ENCODE assay signal across 14 cellular contexts in the genomic region with DNA sequence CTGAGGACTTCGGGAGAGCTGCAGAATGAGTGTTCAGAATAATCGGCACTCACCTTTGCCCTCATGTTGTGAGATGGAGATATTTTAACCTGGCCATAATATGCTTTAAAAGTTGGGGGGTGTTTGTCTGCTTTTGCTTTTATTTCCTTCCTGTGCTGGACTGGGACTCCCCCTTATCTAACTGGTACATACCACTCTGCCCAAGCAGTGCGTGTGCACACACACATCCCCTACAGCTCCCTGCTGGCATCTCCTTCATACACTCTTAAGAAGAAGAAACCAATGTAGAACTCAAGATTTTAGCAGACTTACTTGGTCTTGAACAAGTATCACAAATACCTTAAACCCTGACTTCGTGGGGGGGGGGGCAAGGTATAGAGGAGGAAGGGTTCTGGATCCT.
DNase-seq lines count a peak whose midpoint lies in the region; ATAC-seq and TF ChIP-seq lines count a peak whose summit lies in the region.
"Had no signal": no experiment of that assay in that cellular context is flagged by ENCODE, and none has a peak within 500 bp of the region (broad histone marks: within the 10 kb centered on the region; RNA-seq: fewer than 3 reads in every experiment).

No MANE protein-coding gene starts in this region.

- peak overlapping the region; percentile 79 for H3K27ac ChIP-seq in ACC112 (ENCODE audit: low read depth, low read length)
- H3K27ac ChIP-seq in psoas muscle: peak overlapping the region; percentile 95
- H3K27ac ChIP-seq: parathyroid adenoma had no signal

- H3K79me2 ChIP-seq in ACC112 (ENCODE audit: control insufficient read depth, insufficient read depth, low read length, unreplicated experiment): peaks cover 16% of the 10 kb centered on the region
- H3K79me2 ChIP-seq: parathyroid adenoma had no signal

- H3K36me3 ChIP-seq in ACC112 (ENCODE audit: insufficient read depth, low read length) (no peaks in the 10 kb centered on the region), psoas muscle (ENCODE audit: insufficient read depth in 1 of 2, low read depth in 1 of 2) (peaks cover 0 to 5% of the 10 kb centered on the region in 2 donors)

- ATAC-seq in Right ventricle myocardium superior (ENCODE audit: poor library complexity) (peak; percentile 7), psoas muscle (no peak), left lobe of liver (no peak)
- ATAC-seq in naive thymus-derived CD8-positive, alpha-beta T cell: no peak
- ATAC-seq: activated CD8-positive, alpha-beta T cell treated with anti-CD3 and anti-CD28 coated beads, Interleukin-2, amount 10 ng/mL, durations not matched to agents 7 days and 5 days had no signal

- H2AFZ ChIP-seq in ACC112 (ENCODE audit: low read length, unreplicated experiment): no peak overlapping the region
- H2AFZ ChIP-seq: parathyroid adenoma had no signal

- TF ChIP-seq CTCF in psoas muscle (IDR thresholded peaks at IDR 0.05): no peak

- no peaks in the 10 kb centered on the region for H3K36me3 Mint-ChIP-seq in naive thymus-derived CD8-positive, alpha-beta T cell

- H3K27ac Mint-ChIP-seq in naive thymus-derived CD8-positive, alpha-beta T cell: peak overlapping the region in 2 of 10 donors; percentile 28 to 74
- H3K27ac Mint-ChIP-seq: activated CD8-positive, alpha-beta T cell treated with anti-CD3 and anti-CD28 coated beads, Interleukin-2, amount 10 ng/mL, durations not matched to agents 7 days and 5 days had no signal

- H3K4me3 ChIP-seq in ACC112 (ENCODE audit: low read depth, low read length): peak overlapping the region; percentile 59
- H3K4me3 ChIP-seq in psoas muscle: peak overlapping the region; percentile 70

- DNase-seq in amniotic epithelial cell (ENCODE audit: low read depth) (peak; percentile 31), Right ventricle myocardium superior (no peak), psoas muscle (no peak), left lobe of liver (ENCODE audit: low spot score) (no peak), hippocampal formation (lab: John Stamatoyannopoulos, UW) (no peak), SKM-1 (lab: John Stamatoyannopoulos, UW; ENCODE audit: unreplicated experiment) (no peak)
- no peak for DNase-seq in naive thymus-derived CD8-positive, alpha-beta T cell
- DNase-seq: activated CD8-positive, alpha-beta T cell treated with anti-CD3 and anti-CD28 coated beads, Interleukin-2, amount 10 ng/mL, durations not matched to agents 7 days and 5 days; activated naive CD4-positive, alpha-beta T cell treated with anti-CD3 and anti-CD28 coated beads, Interleukin-2, amount 50 U/mL, for 16 hours; DMS79 treated with DMSO at 0.1 percent for 48 hours; NCI-H1105 treated with DMSO at 0.1 percent for 48 hours; T-helper 2 cell had no signal

- H3K27me3 ChIP-seq in ACC112 (ENCODE audit: insufficient read depth, low read length): no peaks in the 10 kb centered on the region
- H3K27me3 ChIP-seq in psoas muscle (ENCODE audit: insufficient read depth in 3 of 3, low read length in 2 of 3): no peaks in the 10 kb centered on the region

- POLR2A ChIA-PET in naive thymus-derived CD8-positive, alpha-beta T cell (lab: Charles Lee): no interaction called here

- no peaks in the 10 kb centered on the region for H3K9me3 Mint-ChIP-seq in naive thymus-derived CD8-positive, alpha-beta T cell

- 23 to 45% (median 37%) methylated on average over 4 of the region's 4 CpGs for WGBS in psoas muscle, 3 donors

- H3K4me1 Mint-ChIP-seq in naive thymus-derived CD8-positive, alpha-beta T cell: peaks cover 11 to 28% (median 23%) of the 10 kb centered on the region in 4 donors

- peaks cover 0 to 11% (median 1%) of the 10 kb centered on the region in 5 donors for H3K27me3 Mint-ChIP-seq in naive thymus-derived CD8-positive, alpha-beta T cell

- no peaks in the 10 kb centered on the region for H3K9me3 ChIP-seq in psoas muscle

- intact Hi-C loops in Right ventricle myocardium superior (cut with DNase I) (loop anchor here (10.0 kb wide), 1 partner anchor 80 kb away; no protein-coding TSS in a partner anchor), psoas muscle (cut with DNase I) (loop anchor here (5.0 kb wide), 3 partner anchors 42 to 57 kb away; no protein-coding TSS in a partner anchor)

- H3K4me1 ChIP-seq in ACC112 (ENCODE audit: control insufficient read depth, insufficient read depth, low read length, unreplicated experiment) (peaks cover 60% of the 10 kb centered on the region), psoas muscle (peaks cover 67% of the 10 kb centered on the region)
- H3K4me1 ChIP-seq: parathyroid adenoma had no signal

- H3K4me3 Mint-ChIP-seq in naive thymus-derived CD8-positive, alpha-beta T cell: peak overlapping the region in 3 of 10 donors; percentile 11 to 54 (median 35)
- H3K4me3 Mint-ChIP-seq: activated CD8-positive, alpha-beta T cell treated with anti-CD3 and anti-CD28 coated beads, Interleukin-2, amount 10 ng/mL, durations not matched to agents 7 days and 5 days had no signal
